8 cellular contexts compared by ENCODE assay signal in the genomic region with DNA sequence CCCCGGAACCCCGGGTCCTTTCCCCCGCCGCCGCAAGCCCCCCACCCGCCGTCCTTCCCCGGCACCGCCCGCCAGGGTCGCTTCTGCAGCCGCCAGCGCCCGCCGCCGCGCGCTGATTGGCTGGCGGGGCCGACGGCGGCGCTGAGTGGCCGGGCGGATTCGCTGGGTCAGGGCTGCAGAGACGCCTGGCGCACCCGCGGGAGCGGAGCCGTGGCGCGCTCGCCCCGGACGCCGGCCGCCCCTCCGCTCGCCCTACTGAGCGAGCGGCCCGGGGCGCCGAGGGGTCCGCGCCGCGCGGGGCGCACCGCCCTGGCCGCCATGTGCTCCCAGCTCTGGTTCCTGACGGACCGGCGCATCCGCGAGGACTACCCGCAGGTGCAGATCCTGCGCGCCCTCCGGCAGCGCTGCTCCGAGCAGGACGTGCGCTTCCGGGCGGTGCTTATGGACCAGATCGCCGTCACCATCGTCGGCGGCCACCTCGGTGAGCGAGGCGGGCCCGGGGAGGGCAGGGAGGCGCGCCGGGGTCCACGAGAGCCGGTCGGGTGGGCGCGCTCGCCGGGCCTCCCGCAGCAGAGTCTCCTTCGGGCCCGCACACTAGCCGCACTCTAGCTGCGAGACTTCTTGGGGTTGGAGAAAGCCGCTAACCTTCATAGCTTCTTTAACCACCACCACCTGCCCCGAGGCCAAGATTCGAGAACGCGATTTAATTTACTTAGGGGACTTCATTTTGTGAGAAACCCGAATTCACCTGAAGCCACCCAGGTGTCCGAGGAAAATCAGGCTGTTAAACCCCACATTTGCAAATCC. TPM values are rescaled to one million over a fixed set of nuclear protein-coding genes. Genes with fewer than 3 reads are reported as not detected.
DNase-seq lines count a peak whose midpoint lies in the region; ATAC-seq and TF ChIP-seq lines count a peak whose summit lies in the region.

A gene with protein sequence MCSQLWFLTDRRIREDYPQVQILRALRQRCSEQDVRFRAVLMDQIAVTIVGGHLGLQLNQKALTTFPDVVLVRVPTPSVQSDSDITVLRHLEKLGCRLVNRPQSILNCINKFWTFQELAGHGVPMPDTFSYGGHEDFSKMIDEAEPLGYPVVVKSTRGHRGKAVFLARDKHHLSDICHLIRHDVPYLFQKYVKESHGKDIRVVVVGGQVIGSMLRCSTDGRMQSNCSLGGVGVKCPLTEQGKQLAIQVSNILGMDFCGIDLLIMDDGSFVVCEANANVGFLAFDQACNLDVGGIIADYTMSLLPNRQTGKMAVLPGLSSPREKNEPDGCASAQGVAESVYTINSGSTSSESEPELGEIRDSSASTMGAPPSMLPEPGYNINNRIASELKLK (plus strand): TSS at position 176 of the 807 bp plus-strand sequence. CDS start 143 bp downstream, at position 319.

- H3K9me3 ChIP-seq in neural cell (ENCODE audit: low read length) (no peaks in the 10 kb centered on the region), thymus (ENCODE audit: control insufficient read depth) (no peaks in the 10 kb centered on the region)

- H3K27me3 ChIP-seq in neural cell (ENCODE audit: insufficient read depth, low read depth, low read length) = no peaks in the 10 kb centered on the region
- peaks cover 35% of the 10 kb centered on the region for H3K27me3 ChIP-seq in thymus (ENCODE audit: control insufficient read depth, insufficient read depth)

- H4K20me1 ChIP-seq in neural cell (ENCODE audit: insufficient read depth) = no peaks in the 10 kb centered on the region

- peak within 1 kb of the TSS; percentile 58 for H2AFZ ChIP-seq in neural cell (ENCODE audit: low read depth, low read length)

- H3K27ac ChIP-seq in neural cell (ENCODE audit: low read length) (peak within 1 kb of the TSS; percentile 77), thymus (ENCODE audit: low read depth) (no peak within 1 kb of the TSS)

- H3K4me2 ChIP-seq in neural cell (ENCODE audit: low read length) = peak within 1 kb of the TSS; percentile 91

- TF ChIP-seq CTCF in fibroblast of the aortic adventitia (IDR thresholded peaks at IDR 0.05; ENCODE audit: insufficient read depth, low read length) (no peak), neural cell (IDR thresholded peaks at IDR 0.05; ENCODE audit: poor library complexity, severe bottlenecking) (peak; percentile 38)

- peaks cover 31% of the 10 kb centered on the region for H3K79me2 ChIP-seq in neural cell (replicated peaks; ENCODE audit: insufficient read depth, low read length)

- no peaks in the 10 kb centered on the region for H3K9me2 ChIP-seq in neural cell (ENCODE audit: insufficient read depth, low read length)

- H3K4me3 ChIP-seq in fibroblast of the aortic adventitia (ENCODE audit: low read depth, low read length) = peak within 1 kb of the TSS; percentile 53
- peak within 1 kb of the TSS; percentile 97 for H3K4me3 ChIP-seq in neural cell (ENCODE audit: low read length)
- H3K4me3 ChIP-seq in thymus (ENCODE audit: low read length) = peak within 1 kb of the TSS; percentile 76

- peak; percentile 91 for ATAC-seq in GM18868 (IDR thresholded peaks at IDR 0.05; ENCODE audit: unreplicated experiment)
- peak; percentile 70 for ATAC-seq in HG03103 (IDR thresholded peaks at IDR 0.05; ENCODE audit: low read depth, unreplicated experiment)

- peak within 1 kb of the TSS; percentile 87 for H3K9ac ChIP-seq in neural cell (ENCODE audit: low read length)

- peak; percentile 70 for DNase-seq in Ammon's horn (ENCODE audit: low spot score)
- peak; percentile 89 for DNase-seq in NCI-H526 treated with DMSO at 0.1 percent for 48 hours (lab: John Stamatoyannopoulos, UW)
- peak; percentile 13 for DNase-seq in activated T-helper 1 cell treated with Interleukin-2 at 50 U/mL for 16 hours (ENCODE audit: low read depth)
- DNase-seq in fibroblast of the aortic adventitia (ENCODE audit: low read depth) = no peak

- TF ChIP-seq EP300 in neural cell (conservative IDR thresholded peaks at IDR 0.05; ENCODE audit: poor library complexity, severe bottlenecking) = peak; percentile 37

- WGBS in thymus = 2% methylated on average over 100 of the region's 100 CpGs

- no peaks in the 10 kb centered on the region for H3F3A ChIP-seq in neural cell (ENCODE audit: insufficient read depth, low read length, poor library complexity, severe bottlenecking)

- peaks cover 5% of the 10 kb centered on the region for H3K4me1 ChIP-seq in thymus (ENCODE audit: control insufficient read depth, insufficient read depth, low read length)

- TF ChIP-seq RAD21 in neural cell (conservative IDR thresholded peaks at IDR 0.05) = peak; percentile 65

- H3K36me3 ChIP-seq in neural cell (ENCODE audit: insufficient read depth, low read length) = no peaks in the 10 kb centered on the region
- H3K36me3 ChIP-seq in thymus (ENCODE audit: control insufficient read depth, insufficient read depth) = no peaks in the 10 kb centered on the region

TF ChIP-seq in neural cell, 6 proteins besides CTCF, POLR2A, EP300 and RAD21:
- TF ChIP-seq EZH2 (IDR thresholded peaks at IDR 0.05; ENCODE audit: borderline replicate concordance, insufficient read depth, low read length, poor library complexity, severe bottlenecking) = no peak
- TF ChIP-seq MXI1 (conservative IDR thresholded peaks at IDR 0.05; ENCODE audit: poor library complexity, severe bottlenecking) = peak; percentile 97
- TF ChIP-seq SMC3 (conservative IDR thresholded peaks at IDR 0.05; ENCODE audit: poor library complexity) = peak; percentile 63
- TF ChIP-seq TAF1 (IDR thresholded peaks at IDR 0.05; ENCODE audit: low read depth) = peak; percentile 25
- TF ChIP-seq, protein P1, sequence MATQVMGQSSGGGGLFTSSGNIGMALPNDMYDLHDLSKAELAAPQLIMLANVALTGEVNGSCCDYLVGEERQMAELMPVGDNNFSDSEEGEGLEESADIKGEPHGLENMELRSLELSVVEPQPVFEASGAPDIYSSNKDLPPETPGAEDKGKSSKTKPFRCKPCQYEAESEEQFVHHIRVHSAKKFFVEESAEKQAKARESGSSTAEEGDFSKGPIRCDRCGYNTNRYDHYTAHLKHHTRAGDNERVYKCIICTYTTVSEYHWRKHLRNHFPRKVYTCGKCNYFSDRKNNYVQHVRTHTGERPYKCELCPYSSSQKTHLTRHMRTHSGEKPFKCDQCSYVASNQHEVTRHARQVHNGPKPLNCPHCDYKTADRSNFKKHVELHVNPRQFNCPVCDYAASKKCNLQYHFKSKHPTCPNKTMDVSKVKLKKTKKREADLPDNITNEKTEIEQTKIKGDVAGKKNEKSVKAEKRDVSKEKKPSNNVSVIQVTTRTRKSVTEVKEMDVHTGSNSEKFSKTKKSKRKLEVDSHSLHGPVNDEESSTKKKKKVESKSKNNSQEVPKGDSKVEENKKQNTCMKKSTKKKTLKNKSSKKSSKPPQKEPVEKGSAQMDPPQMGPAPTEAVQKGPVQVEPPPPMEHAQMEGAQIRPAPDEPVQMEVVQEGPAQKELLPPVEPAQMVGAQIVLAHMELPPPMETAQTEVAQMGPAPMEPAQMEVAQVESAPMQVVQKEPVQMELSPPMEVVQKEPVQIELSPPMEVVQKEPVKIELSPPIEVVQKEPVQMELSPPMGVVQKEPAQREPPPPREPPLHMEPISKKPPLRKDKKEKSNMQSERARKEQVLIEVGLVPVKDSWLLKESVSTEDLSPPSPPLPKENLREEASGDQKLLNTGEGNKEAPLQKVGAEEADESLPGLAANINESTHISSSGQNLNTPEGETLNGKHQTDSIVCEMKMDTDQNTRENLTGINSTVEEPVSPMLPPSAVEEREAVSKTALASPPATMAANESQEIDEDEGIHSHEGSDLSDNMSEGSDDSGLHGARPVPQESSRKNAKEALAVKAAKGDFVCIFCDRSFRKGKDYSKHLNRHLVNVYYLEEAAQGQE (IDR thresholded peaks at IDR 0.05; ENCODE audit: borderline replicate concordance) = no peak
- no peak for TF ChIP-seq POLR2AphosphoS5 (IDR thresholded peaks at IDR 0.05)

RNA-seq across cellular contexts. Expression of the gene that starts here (rescaled TPM):
- 0.09 TPM in 1 of 2 replicates, not detected in the other for total RNA-seq in fibroblast of the aortic adventitia (ENCODE audit: low replicate concordance)
- 35.4 and 37.5 TPM in 2 replicates for polyA plus RNA-seq in neural cell
- 93.2 and 97.8 TPM in 2 replicates for polyA minus RNA-seq in neural cell
- 0.14 TPM for polyA plus RNA-seq in thymus

Comparison
In these comparisons a context has a peak if more than half of its experiments do, and no peak if none do; other contexts are left out.
1. RNA of the gene that starts here (polyA plus RNA-seq): 35.4 to 37.5 TPM in neural cell; 0.14 TPM in thymus (single experiment); every median in the first group is over 10 times any median in the second.
2. Peak in every context shown above with its lines, with median percentiles within 50 percentile points of each other: H3K4me3 ChIP-seq.